In genomic region chr18:45686892-45687611, GRCh38 we compare ENCODE assay signal across 8 cellular contexts. TPM values are rescaled to one million over a fixed set of nuclear protein-coding genes. Genes with fewer than 3 reads are reported as not detected.
A peak's percentile ranks its signal among the peaks of the same experiment; 100 is the strongest.
DNase-seq lines count a peak whose midpoint lies in the region; ATAC-seq and TF ChIP-seq lines count a peak whose summit lies in the region.

No MANE protein-coding gene starts in this region.

- H3K36me3 Mint-ChIP-seq in activated CD4-positive, alpha-beta T cell treated with anti-CD3 and anti-CD28 coated beads for 36 hours (ENCODE audit: low read depth): no peaks in the 10 kb centered on the region

- H3K4me3 ChIP-seq in adipocyte (ENCODE audit: low read length): no peak overlapping the region

- no peaks in the 10 kb centered on the region for H3K9me3 ChIP-seq in adipocyte (ENCODE audit: control insufficient read depth, low read length)

- H3K4me1 Mint-ChIP-seq in activated CD4-positive, alpha-beta T cell treated with anti-CD3 and anti-CD28 coated beads for 36 hours: peaks cover 69% of the 10 kb centered on the region

- POLR2A ChIA-PET in activated CD4-positive, alpha-beta T cell treated with anti-CD3 and anti-CD28 coated beads for 36 hours (lab: Charles Lee): interaction anchor here (0.6 to 0.7 kb wide), 2 partner anchors 264 to 331 kb away, joined by 3 to 5 read pairs; no protein-coding TSS in a partner anchor

- no peaks in the 10 kb centered on the region for H3K27me3 ChIP-seq in adipocyte (replicated peaks; ENCODE audit: control insufficient read depth, insufficient read depth, low read length)

- intact Hi-C loops in activated CD4-positive, alpha-beta T cell treated with anti-CD3 and anti-CD28 coated beads for 36 hours (cut with DNase I, micrococcal nuclease): loop anchor here (1.0 to 2.0 kb wide), 4 partner anchors 17 to 288 kb away; no protein-coding TSS in a partner anchor

- H3K27me3 Mint-ChIP-seq in activated CD4-positive, alpha-beta T cell treated with anti-CD3 and anti-CD28 coated beads for 36 hours: peaks cover 18% of the 10 kb centered on the region

- CTCF ChIA-PET in activated CD4-positive, alpha-beta T cell treated with anti-CD3 and anti-CD28 coated beads for 36 hours (lab: Charles Lee): interaction anchor here (0.6 to 5.1 kb wide), 10 partner anchors 13 to 230 kb away, joined by 3 to 71 read pairs (median 4); no protein-coding TSS in a partner anchor

- peak overlapping the region; percentile 5 for H3K9ac ChIP-seq in adipocyte (ENCODE audit: low read length)

- H3K27ac Mint-ChIP-seq in activated CD4-positive, alpha-beta T cell treated with anti-CD3 and anti-CD28 coated beads for 36 hours: peak overlapping the region; percentile 72

- peak; percentile 67 for DNase-seq in activated CD4-positive, alpha-beta T cell treated with anti-CD3 and anti-CD28 coated beads for 36 hours
- no peak for DNase-seq in activated CD4-positive, alpha-beta T cell treated with anti-CD3 and anti-CD28 coated beads for 1 hour
- DNase-seq in adipocyte (ENCODE audit: low read depth) (no peak), NCI-H2196 (lab: John Stamatoyannopoulos, UW; ENCODE audit: unreplicated experiment) (no peak), kidney glomerular epithelial cell (lab: John Stamatoyannopoulos, UW) (no peak)
- DNase-seq in stimulated activated CD4-positive, alpha-beta T cell treated with anti-CD3 and anti-CD28 coated beads, Interleukin-1b, Interleukin-23, amount 100 ng/mL, for 48 hours: peak; percentile 52

- peaks cover 33% of the 10 kb centered on the region for H3K4me1 ChIP-seq in adipocyte (ENCODE audit: control insufficient read depth, insufficient read depth, low read length)

- H3K9me3 Mint-ChIP-seq in activated CD4-positive, alpha-beta T cell treated with anti-CD3 and anti-CD28 coated beads for 36 hours (ENCODE audit: low read depth): no peaks in the 10 kb centered on the region

- no peaks in the 10 kb centered on the region for H3K36me3 ChIP-seq in adipocyte (ENCODE audit: control insufficient read depth, insufficient read depth, low read length, severe bottlenecking)

- peak; percentile 87 for ATAC-seq in activated CD4-positive, alpha-beta T cell treated with anti-CD3 and anti-CD28 coated beads for 36 hours
- peak; percentile 78 for ATAC-seq in HG03064 (IDR thresholded peaks at IDR 0.05; ENCODE audit: low read depth, unreplicated experiment)

- H3K4me3 Mint-ChIP-seq in activated CD4-positive, alpha-beta T cell treated with anti-CD3 and anti-CD28 coated beads for 36 hours: peak overlapping the region; percentile 69

- TF ChIP-seq POLR2A in Raji (IDR thresholded peaks at IDR 0.05; ENCODE audit: insufficient read depth, low read depth, low read length): 0 out of 2 replicates have a peak, but pooled peaks have one; percentile 26

RNA-seq across cellular contexts. Expression of gene SLC14A1, which starts 36.9 kb away (rescaled TPM):
- total RNA-seq in activated CD4-positive, alpha-beta T cell treated with anti-CD3 and anti-CD28 coated beads for 36 hours: 1 to 10 TPM; 1.3 to 1.5 TPM

Comparison
In these comparisons a context has a peak if more than half of its experiments do, and no peak if none do; other contexts are left out.
1. DNase-seq: peak in activated CD4-positive, alpha-beta T cell treated with anti-CD3 and anti-CD28 coated beads for 36 hours (single experiment) and stimulated activated CD4-positive, alpha-beta T cell treated with anti-CD3 and anti-CD28 coated beads, Interleukin-1b, Interleukin-23, amount 100 ng/mL, for 48 hours (single experiment); none in activated CD4-positive, alpha-beta T cell treated with anti-CD3 and anti-CD28 coated beads for 1 hour (single experiment), adipocyte (single experiment), NCI-H2196 (single experiment) and kidney glomerular epithelial cell (single experiment).